9 cellular contexts compared by ENCODE assay signal in the genomic region with DNA sequence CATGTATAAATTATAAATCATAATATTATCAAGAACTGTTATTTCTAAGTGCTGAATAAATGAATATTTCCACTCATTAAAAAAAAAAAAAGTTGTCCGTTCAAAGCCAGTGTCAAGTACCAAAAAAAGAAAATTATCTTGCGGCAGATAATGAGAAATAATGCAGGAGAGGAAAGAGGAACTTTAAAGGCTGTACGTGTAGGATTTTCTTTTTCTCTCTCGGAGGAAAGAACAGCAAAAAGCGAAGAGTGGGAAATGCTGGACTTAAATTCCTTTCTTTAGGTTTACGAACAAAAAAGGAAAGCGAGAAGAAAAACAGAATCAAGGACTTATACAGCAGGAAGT. TPM values are rescaled to one million over a fixed set of nuclear protein-coding genes. Genes with fewer than 3 reads are reported as not detected.
DNase-seq lines count a peak whose midpoint lies in the region; ATAC-seq, FAIRE-seq and TF ChIP-seq lines count a peak whose summit lies in the region.
"Had no signal": no experiment of that assay in that cellular context is flagged by ENCODE, and none has a peak within 500 bp of the region (broad histone marks: within the 10 kb centered on the region; RNA-seq: fewer than 3 reads in every experiment).

No MANE protein-coding gene starts in this region.

- TF ChIP-seq POLR2A in GM12891 (IDR thresholded peaks at IDR 0.05; ENCODE audit: low read depth, low read length), result no peak

- peaks cover 6% of the 10 kb centered on the region for H3K36me3 Mint-ChIP-seq in stimulated activated naive CD8-positive, alpha-beta T cell treated with anti-CD3 and anti-CD28 coated beads, Interleukin-15, Interleukin-2, amounts not matched to agents 100 ng/mL and 50 ng/mL, for 24 hours (ENCODE audit: low read depth)
- H3K36me3 Mint-ChIP-seq in MCF 10A (ENCODE audit: insufficient read depth, unreplicated experiment), result no peaks in the 10 kb centered on the region
- peaks cover 17% of the 10 kb centered on the region for H3K36me3 Mint-ChIP-seq in mesothelial cell of epicardium

- H3K9me3 Mint-ChIP-seq in stimulated activated naive CD8-positive, alpha-beta T cell treated with anti-CD3 and anti-CD28 coated beads, Interleukin-15, Interleukin-2, amounts not matched to agents 100 ng/mL and 50 ng/mL, for 24 hours, result no peaks in the 10 kb centered on the region
- H3K9me3 Mint-ChIP-seq in MCF 10A (ENCODE audit: unreplicated experiment), result peaks cover 5% of the 10 kb centered on the region
- H3K9me3 Mint-ChIP-seq in mesothelial cell of epicardium, result peaks cover 11% of the 10 kb centered on the region

- CTCF ChIA-PET in MCF 10A (lab: Yijun Ruan, JAX), result interaction anchor here (0.5 to 2.2 kb wide), 28 partner anchors 9 to 1553 kb away, joined by 3 to 28 read pairs (median 4); no protein-coding TSS in a partner anchor

- H3K4me3 Mint-ChIP-seq in stimulated activated naive CD8-positive, alpha-beta T cell treated with anti-CD3 and anti-CD28 coated beads, Interleukin-15, Interleukin-2, amounts not matched to agents 100 ng/mL and 50 ng/mL, for 24 hours, result peak overlapping the region; percentile 91
- H3K4me3 Mint-ChIP-seq in MCF 10A (ENCODE audit: unreplicated experiment), result peak overlapping the region; percentile 76
- H3K4me3 Mint-ChIP-seq in mesothelial cell of epicardium, result peak overlapping the region; percentile 80

- peaks cover 5% of the 10 kb centered on the region for H3K27me3 Mint-ChIP-seq in stimulated activated naive CD8-positive, alpha-beta T cell treated with anti-CD3 and anti-CD28 coated beads, Interleukin-15, Interleukin-2, amounts not matched to agents 100 ng/mL and 50 ng/mL, for 24 hours
- H3K27me3 Mint-ChIP-seq in MCF 10A (ENCODE audit: insufficient read depth, unreplicated experiment), result no peaks in the 10 kb centered on the region
- no peaks in the 10 kb centered on the region for H3K27me3 Mint-ChIP-seq in mesothelial cell of epicardium (ENCODE audit: low read depth)

- intact Hi-C loops in MCF 10A (cut with micrococcal nuclease), result loop anchor here (1.0 to 10.0 kb wide), 5 partner anchors 160 to 965 kb away; no protein-coding TSS in a partner anchor

- no peak for ATAC-seq in stimulated activated naive CD8-positive, alpha-beta T cell treated with anti-CD3 and anti-CD28 coated beads, Interleukin-15, Interleukin-2, amounts not matched to agents 100 U/mL and 50 U/mL, for 24 hours
- no peak for ATAC-seq in HG03108 (IDR thresholded peaks at IDR 0.05; ENCODE audit: unreplicated experiment)

- TF ChIP-seq CTCF in MCF 10A (IDR thresholded peaks at IDR 0.05; ENCODE audit: unreplicated experiment) (no peak), mesothelial cell of epicardium (IDR thresholded peaks at IDR 0.05; ENCODE audit: unreplicated experiment) (no peak)

- BruUV-seq in MCF 10A (replicated peaks; lab: Mats Ljungman, UMichigan), result TSS peak; percentile 86

- POLR2A ChIA-PET in MCF 10A (lab: Yijun Ruan, JAX), result interaction anchor here (0.6 to 1.7 kb wide), 5 partner anchors 9 to 553 kb away, joined by 4 to 9 read pairs (median 4); a partner anchor contains a TSS

- peak overlapping the region; percentile 90 for H3K27ac Mint-ChIP-seq in stimulated activated naive CD8-positive, alpha-beta T cell treated with anti-CD3 and anti-CD28 coated beads, Interleukin-15, Interleukin-2, amounts not matched to agents 100 ng/mL and 50 ng/mL, for 24 hours
- H3K27ac Mint-ChIP-seq in MCF 10A (ENCODE audit: low read depth, unreplicated experiment) (peak overlapping the region; percentile 87), mesothelial cell of epicardium (peak overlapping the region; percentile 89)

- DNase-seq in stimulated activated naive CD8-positive, alpha-beta T cell treated with anti-CD3 and anti-CD28 coated beads, Interleukin-15, Interleukin-2, amounts not matched to agents 100 U/mL and 50 U/mL, for 24 hours, result no peak
- DNase-seq in MCF 10A (ENCODE audit: unreplicated experiment), result no peak
- no peak for DNase-seq in mesothelial cell of epicardium (ENCODE audit: low spot score in 2 of 2, unreplicated experiment in 2 of 2)
- DNase-seq in SW 1271 (lab: John Stamatoyannopoulos, UW), result no peak
- DNase-seq in GM12891 (ENCODE audit: insufficient read length, low spot score), result no peak
- DNase-seq in activated gamma-delta T cell treated with Interleukin-2 at 50 U/mL for 16 hours, result no peak

- no peak for FAIRE-seq in GM12891 (lab: Jason Lieb, UNC)

- H3K4me1 Mint-ChIP-seq in stimulated activated naive CD8-positive, alpha-beta T cell treated with anti-CD3 and anti-CD28 coated beads, Interleukin-15, Interleukin-2, amounts not matched to agents 100 ng/mL and 50 ng/mL, for 24 hours (ENCODE audit: low read depth), result peaks cover 15% of the 10 kb centered on the region
- H3K4me1 Mint-ChIP-seq in MCF 10A (ENCODE audit: insufficient read depth, unreplicated experiment) (no peaks in the 10 kb centered on the region), mesothelial cell of epicardium (peaks cover 10% of the 10 kb centered on the region)

TF ChIP-seq in GM12891, 5 proteins besides CTCF, POLR2A, EP300 and RAD21:
- TF ChIP-seq POLR2AphosphoS5 (IDR thresholded peaks at IDR 0.05; ENCODE audit: low read depth, low read length) (no peak), POU2F2 (IDR thresholded peaks at IDR 0.05; ENCODE audit: low read depth, low read length) (no peak), PAX5 (IDR thresholded peaks at IDR 0.05; ENCODE audit: insufficient read depth, low read length, severe bottlenecking) (no peak)

RNA-seq across cellular contexts. Expression of a gene that starts 1.0 kb away (rescaled TPM):
- not detected in 2 replicates for total RNA-seq in MCF 10A (2022)
- total RNA-seq in mesothelial cell of epicardium, result not detected in 3 replicates
- polyA plus RNA-seq in GM12891 (2012; ENCODE audit: low read depth, missing spikeins), result not detected
- total RNA-seq: T-helper 2 cell treated with Interferon-gamma antibody and Interleukin-4, amounts not matched to agents 100 ng/mL and 5 ng/mL, for 36 hours had no signal

RNA-seq across cellular contexts. Expression of a gene that starts 43.2 kb away (rescaled TPM):
- 2.1 and 2.7 TPM in 2 replicates for total RNA-seq in MCF 10A (2022)
- total RNA-seq in mesothelial cell of epicardium, result 9.9 to 10.4 TPM (median 10.3 TPM) in 3 replicates
- polyA plus RNA-seq in GM12891 (2012; ENCODE audit: low read depth, missing spikeins), result 0.15 TPM
